1 cellular context compared by ENCODE assay signal in the genomic region with DNA sequence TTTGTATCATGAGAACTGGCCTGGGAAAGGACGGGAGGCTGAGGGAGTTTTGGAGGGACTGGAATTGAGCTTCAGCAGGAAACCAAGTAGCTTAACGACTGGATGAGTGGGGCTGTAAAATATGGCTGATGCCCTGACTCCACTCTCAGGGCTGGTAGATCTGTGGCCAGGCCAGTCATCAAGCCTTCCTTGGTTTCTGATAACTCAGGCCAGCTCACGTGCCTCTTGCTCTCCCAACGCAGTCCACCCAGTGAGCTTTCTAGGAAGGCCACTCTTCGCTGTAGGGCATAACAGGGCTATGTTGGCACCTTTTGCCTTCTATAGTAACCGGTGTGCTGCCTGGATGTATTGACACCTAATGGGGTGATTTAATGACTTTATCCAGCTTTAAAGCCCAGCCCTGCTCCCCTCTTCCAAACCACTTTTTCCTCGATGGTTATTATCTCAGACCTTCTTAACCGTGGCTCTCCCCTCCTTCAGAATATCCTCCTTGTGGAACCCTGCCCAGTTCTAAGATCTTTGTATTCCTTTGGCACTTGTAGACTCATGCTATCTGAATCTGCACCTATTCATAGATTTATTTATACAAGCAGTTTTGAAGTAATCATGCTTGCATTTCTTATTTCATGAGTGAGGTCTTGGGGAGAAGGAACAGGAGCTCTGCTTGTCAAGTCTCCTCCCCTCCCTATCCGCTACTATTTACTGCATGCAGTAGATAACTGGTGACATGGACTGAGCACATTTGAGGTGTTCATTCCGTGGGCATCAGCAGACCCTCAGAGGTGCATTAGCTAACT.
TF ChIP-seq lines count a peak whose summit lies in the region.

No MANE protein-coding gene starts in this region.

TF ChIP-seq in GM23338, 12 proteins besides CTCF, POLR2A, EP300 and RAD21:
- TF ChIP-seq NANOG (IDR thresholded peaks at IDR 0.05; ENCODE audit: borderline replicate concordance) (no peak), EZH2 (IDR thresholded peaks at IDR 0.05; ENCODE audit: low read depth, unreplicated experiment) (no peak), ZNF331 (CRISPR knock-in tag; IDR thresholded peaks at IDR 0.05; ENCODE audit: low read depth) (no peak), STAT1 (IDR thresholded peaks at IDR 0.05; ENCODE audit: unreplicated experiment) (no peak), EZH2phosphoT487 (IDR thresholded peaks at IDR 0.05; ENCODE audit: unreplicated experiment) (no peak), POLR2AphosphoS5 (IDR thresholded peaks at IDR 0.05; ENCODE audit: low read depth) (no peak), JUNB (IDR thresholded peaks at IDR 0.05; ENCODE audit: unreplicated experiment) (no peak), ZNF114 (CRISPR knock-in tag; IDR thresholded peaks at IDR 0.05) (no peak), CREB1 (CRISPR knock-in tag; IDR thresholded peaks at IDR 0.05; ENCODE audit: low read depth) (no peak)
- TF ChIP-seq, protein P1, sequence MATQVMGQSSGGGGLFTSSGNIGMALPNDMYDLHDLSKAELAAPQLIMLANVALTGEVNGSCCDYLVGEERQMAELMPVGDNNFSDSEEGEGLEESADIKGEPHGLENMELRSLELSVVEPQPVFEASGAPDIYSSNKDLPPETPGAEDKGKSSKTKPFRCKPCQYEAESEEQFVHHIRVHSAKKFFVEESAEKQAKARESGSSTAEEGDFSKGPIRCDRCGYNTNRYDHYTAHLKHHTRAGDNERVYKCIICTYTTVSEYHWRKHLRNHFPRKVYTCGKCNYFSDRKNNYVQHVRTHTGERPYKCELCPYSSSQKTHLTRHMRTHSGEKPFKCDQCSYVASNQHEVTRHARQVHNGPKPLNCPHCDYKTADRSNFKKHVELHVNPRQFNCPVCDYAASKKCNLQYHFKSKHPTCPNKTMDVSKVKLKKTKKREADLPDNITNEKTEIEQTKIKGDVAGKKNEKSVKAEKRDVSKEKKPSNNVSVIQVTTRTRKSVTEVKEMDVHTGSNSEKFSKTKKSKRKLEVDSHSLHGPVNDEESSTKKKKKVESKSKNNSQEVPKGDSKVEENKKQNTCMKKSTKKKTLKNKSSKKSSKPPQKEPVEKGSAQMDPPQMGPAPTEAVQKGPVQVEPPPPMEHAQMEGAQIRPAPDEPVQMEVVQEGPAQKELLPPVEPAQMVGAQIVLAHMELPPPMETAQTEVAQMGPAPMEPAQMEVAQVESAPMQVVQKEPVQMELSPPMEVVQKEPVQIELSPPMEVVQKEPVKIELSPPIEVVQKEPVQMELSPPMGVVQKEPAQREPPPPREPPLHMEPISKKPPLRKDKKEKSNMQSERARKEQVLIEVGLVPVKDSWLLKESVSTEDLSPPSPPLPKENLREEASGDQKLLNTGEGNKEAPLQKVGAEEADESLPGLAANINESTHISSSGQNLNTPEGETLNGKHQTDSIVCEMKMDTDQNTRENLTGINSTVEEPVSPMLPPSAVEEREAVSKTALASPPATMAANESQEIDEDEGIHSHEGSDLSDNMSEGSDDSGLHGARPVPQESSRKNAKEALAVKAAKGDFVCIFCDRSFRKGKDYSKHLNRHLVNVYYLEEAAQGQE (IDR thresholded peaks at IDR 0.05; ENCODE audit: unreplicated experiment): no peak
- TF ChIP-seq, protein P2, sequence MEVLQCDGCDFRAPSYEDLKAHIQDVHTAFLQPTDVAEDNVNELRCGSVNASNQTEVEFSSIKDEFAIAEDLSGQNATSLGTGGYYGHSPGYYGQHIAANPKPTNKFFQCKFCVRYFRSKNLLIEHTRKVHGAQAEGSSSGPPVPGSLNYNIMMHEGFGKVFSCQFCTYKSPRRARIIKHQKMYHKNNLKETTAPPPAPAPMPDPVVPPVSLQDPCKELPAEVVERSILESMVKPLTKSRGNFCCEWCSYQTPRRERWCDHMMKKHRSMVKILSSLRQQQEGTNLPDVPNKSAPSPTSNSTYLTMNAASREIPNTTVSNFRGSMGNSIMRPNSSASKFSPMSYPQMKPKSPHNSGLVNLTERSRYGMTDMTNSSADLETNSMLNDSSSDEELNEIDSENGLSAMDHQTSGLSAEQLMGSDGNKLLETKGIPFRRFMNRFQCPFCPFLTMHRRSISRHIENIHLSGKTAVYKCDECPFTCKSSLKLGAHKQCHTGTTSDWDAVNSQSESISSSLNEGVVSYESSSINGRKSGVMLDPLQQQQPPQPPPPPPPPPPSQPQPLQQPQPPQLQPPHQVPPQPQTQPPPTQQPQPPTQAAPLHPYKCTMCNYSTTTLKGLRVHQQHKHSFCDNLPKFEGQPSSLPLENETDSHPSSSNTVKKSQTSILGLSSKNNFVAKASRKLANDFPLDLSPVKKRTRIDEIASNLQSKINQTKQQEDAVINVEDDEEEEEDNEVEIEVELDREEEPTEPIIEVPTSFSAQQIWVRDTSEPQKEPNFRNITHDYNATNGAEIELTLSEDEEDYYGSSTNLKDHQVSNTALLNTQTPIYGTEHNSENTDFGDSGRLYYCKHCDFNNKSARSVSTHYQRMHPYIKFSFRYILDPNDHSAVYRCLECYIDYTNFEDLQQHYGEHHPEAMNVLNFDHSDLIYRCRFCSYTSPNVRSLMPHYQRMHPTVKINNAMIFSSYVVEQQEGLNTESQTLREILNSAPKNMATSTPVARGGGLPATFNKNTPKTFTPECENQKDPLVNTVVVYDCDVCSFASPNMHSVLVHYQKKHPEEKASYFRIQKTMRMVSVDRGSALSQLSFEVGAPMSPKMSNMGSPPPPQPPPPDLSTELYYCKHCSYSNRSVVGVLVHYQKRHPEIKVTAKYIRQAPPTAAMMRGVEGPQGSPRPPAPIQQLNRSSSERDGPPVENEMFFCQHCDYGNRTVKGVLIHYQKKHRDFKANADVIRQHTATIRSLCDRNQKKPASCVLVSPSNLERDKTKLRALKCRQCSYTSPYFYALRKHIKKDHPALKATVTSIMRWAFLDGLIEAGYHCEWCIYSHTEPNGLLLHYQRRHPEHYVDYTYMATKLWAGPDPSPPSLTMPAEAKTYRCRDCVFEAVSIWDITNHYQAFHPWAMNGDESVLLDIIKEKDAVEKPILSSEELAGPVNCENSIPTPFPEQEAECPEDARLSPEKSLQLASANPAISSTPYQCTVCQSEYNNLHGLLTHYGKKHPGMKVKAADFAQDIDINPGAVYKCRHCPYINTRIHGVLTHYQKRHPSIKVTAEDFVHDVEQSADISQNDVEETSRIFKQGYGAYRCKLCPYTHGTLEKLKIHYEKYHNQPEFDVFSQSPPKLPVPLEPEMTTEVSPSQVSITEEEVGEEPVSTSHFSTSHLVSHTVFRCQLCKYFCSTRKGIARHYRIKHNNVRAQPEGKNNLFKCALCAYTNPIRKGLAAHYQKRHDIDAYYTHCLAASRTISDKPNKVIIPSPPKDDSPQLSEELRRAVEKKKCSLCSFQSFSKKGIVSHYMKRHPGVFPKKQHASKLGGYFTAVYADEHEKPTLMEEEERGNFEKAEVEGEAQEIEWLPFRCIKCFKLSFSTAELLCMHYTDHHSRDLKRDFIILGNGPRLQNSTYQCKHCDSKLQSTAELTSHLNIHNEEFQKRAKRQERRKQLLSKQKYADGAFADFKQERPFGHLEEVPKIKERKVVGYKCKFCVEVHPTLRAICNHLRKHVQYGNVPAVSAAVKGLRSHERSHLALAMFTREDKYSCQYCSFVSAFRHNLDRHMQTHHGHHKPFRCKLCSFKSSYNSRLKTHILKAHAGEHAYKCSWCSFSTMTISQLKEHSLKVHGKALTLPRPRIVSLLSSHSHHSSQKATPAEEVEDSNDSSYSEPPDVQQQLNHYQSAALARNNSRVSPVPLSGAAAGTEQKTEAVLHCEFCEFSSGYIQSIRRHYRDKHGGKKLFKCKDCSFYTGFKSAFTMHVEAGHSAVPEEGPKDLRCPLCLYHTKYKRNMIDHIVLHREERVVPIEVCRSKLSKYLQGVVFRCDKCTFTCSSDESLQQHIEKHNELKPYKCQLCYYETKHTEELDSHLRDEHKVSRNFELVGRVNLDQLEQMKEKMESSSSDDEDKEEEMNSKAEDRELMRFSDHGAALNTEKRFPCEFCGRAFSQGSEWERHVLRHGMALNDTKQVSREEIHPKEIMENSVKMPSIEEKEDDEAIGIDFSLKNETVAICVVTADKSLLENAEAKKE (CRISPR knock-in tag; IDR thresholded peaks at IDR 0.05): no peak
- TF ChIP-seq, protein P3, sequence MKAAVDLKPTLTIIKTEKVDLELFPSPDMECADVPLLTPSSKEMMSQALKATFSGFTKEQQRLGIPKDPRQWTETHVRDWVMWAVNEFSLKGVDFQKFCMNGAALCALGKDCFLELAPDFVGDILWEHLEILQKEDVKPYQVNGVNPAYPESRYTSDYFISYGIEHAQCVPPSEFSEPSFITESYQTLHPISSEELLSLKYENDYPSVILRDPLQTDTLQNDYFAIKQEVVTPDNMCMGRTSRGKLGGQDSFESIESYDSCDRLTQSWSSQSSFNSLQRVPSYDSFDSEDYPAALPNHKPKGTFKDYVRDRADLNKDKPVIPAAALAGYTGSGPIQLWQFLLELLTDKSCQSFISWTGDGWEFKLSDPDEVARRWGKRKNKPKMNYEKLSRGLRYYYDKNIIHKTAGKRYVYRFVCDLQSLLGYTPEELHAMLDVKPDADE (IDR thresholded peaks at IDR 0.05): no peak
